ENCODE assay signal across 1 cellular context in the genomic region with DNA sequence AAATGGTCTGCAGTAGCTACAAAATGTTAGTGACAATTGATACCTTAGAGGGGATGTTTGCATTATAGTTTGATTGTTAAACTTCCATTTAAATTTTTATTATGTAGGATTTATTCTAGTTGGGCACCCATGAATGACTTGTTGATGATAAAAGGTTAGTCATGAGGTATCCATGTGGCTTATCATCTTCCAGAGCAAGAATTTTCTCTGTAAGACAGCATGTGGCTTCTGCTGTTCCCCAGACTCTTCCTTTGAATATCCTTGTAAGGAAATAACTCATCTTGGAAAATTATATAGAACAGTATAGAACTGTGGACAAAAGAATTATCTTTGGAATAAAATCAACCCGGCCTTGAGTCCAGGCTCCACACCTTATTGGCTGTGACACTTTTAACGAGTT.
TF ChIP-seq lines count a peak whose summit lies in the region.

No MANE protein-coding gene starts in this region.

TF ChIP-seq in IMR-90, 13 proteins besides CTCF, POLR2A, EP300 and RAD21 (continued from another document):
- TF ChIP-seq RCOR1 (IDR thresholded peaks at IDR 0.05; ENCODE audit: insufficient replicate concordance, low read length) (no peak), FOS (IDR thresholded peaks at IDR 0.05; ENCODE audit: low read depth, low read length) (no peak)
- TF ChIP-seq, protein P1, sequence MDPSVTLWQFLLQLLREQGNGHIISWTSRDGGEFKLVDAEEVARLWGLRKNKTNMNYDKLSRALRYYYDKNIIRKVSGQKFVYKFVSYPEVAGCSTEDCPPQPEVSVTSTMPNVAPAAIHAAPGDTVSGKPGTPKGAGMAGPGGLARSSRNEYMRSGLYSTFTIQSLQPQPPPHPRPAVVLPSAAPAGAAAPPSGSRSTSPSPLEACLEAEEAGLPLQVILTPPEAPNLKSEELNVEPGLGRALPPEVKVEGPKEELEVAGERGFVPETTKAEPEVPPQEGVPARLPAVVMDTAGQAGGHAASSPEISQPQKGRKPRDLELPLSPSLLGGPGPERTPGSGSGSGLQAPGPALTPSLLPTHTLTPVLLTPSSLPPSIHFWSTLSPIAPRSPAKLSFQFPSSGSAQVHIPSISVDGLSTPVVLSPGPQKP (IDR thresholded peaks at IDR 0.05; ENCODE audit: borderline replicate concordance, low read depth, low read length): no peak
